ENCODE assay signal across 1 cellular context in genomic region chr20:22106308-22106938, GRCh38.
TF ChIP-seq lines count a peak whose summit lies in the region.

No MANE protein-coding gene starts in this region.

TF ChIP-seq in K562, 482 proteins besides CTCF, POLR2A, EP300 and RAD21 (continued from another document):
- TF ChIP-seq TOE1 (IDR thresholded peaks at IDR 0.05; ENCODE audit: borderline replicate concordance) (no peak), TOE1 (CRISPR knock-in tag; IDR thresholded peaks at IDR 0.05; ENCODE audit: borderline replicate concordance, low read depth) (no peak), SREBF2 (CRISPR knock-in tag; IDR thresholded peaks at IDR 0.05) (no peak), C11orf30 (IDR thresholded peaks at IDR 0.05; ENCODE audit: low read depth) (no peak)
